In genomic region chr13:100797921-100798320, GRCh38 we compare ENCODE assay signal across 26 cellular contexts.
"Had no signal": no experiment of that assay in that cellular context is flagged by ENCODE, and none has a peak within 500 bp of the region (broad histone marks: within the 10 kb centered on the region; RNA-seq: fewer than 3 reads in every experiment).

No MANE protein-coding gene starts in this region.

- H3K36me3 Mint-ChIP-seq: activated naive CD4-positive, alpha-beta T cell treated with anti-CD3 and anti-CD28 coated beads, Interleukin-2, amount 50 U/mL, for 24 hours; brain had no signal

- DNase-seq: activated CD4-positive, alpha-beta T cell treated with anti-CD3 and anti-CD28 coated beads for 36 hours; activated CD8-positive, alpha-beta memory T cell treated with anti-CD3 and anti-CD28 coated beads, Interleukin-2, amount 50 U/mL, for 4 hours; activated CD8-positive, alpha-beta T cell treated with anti-CD3 and anti-CD28 coated beads for 36 hours; activated T-cell treated with anti-CD3 and anti-CD28 coated beads, Interleukin-2, amount 50 U/mL, for 72 hours; amniotic stem cell; MG63; MV-4-11; NCI-H1092 treated with DMSO at 0.1 percent for 48 hours; NCI-H1417 treated with DMSO at 0.1 percent for 48 hours; NCI-H1694; NCI-H2029; NCI-H2107; NCI-H2171 treated with DMSO at 0.1 percent for 48 hours; NCI-H345; NCI-H510A; NCI-H526 treated with DMSO at 0.1 percent for 48 hours; PC-3; SHP77; T-helper 1 cell; WERI-Rb-1 had no signal

- H3K27ac ChIP-seq: KMS-11, SJSA1, WERI-Rb-1 had no signal

- H3K4me1 ChIP-seq: SJSA1 had no signal

- H3K9me3 ChIP-seq: MG63, SJSA1 had no signal

- H3K9ac ChIP-seq: KMS-11 had no signal

- H3K27ac Mint-ChIP-seq: activated CD4-positive, alpha-beta T cell treated with anti-CD3 and anti-CD28 coated beads for 36 hours; activated CD8-positive, alpha-beta T cell treated with anti-CD3 and anti-CD28 coated beads for 36 hours; activated T-cell treated with anti-CD3 and anti-CD28 coated beads, Interleukin-2, amount 50 U/mL, for 72 hours; activated T-helper 2 cell treated with anti-CD3 and anti-CD28 coated beads, Interferon-gamma antibody, Interleukin-2, Interleukin-4, amounts not matched to agents 10 μg/mL and 5 μg/mL and 100 μg/mL, durations not matched to agents 14 hours and 24 hours and 36 hours had no signal

- H3K4me1 Mint-ChIP-seq: activated CD4-positive, alpha-beta T cell treated with anti-CD3 and anti-CD28 coated beads for 36 hours; activated naive CD4-positive, alpha-beta T cell treated with anti-CD3 and anti-CD28 coated beads, Interleukin-2, amount 50 U/mL, for 24 hours; central memory CD8-positive, alpha-beta T cell had no signal

- H3K36me3 ChIP-seq: MG63, SJSA1, WERI-Rb-1 had no signal

- H3K4me3 Mint-ChIP-seq: activated CD4-positive, alpha-beta T cell treated with anti-CD3 and anti-CD28 coated beads for 36 hours; activated CD8-positive, alpha-beta T cell treated with anti-CD3 and anti-CD28 coated beads for 36 hours; activated naive CD4-positive, alpha-beta T cell treated with anti-CD3 and anti-CD28 coated beads, Interleukin-2, amount 50 U/mL, for 24 hours; activated T-cell treated with anti-CD3 and anti-CD28 coated beads, Interleukin-2, amount 50 U/mL, for 72 hours; brain; central memory CD8-positive, alpha-beta T cell had no signal

- ATAC-seq: activated CD4-positive, alpha-beta T cell treated with anti-CD3 and anti-CD28 coated beads for 36 hours; activated CD8-positive, alpha-beta T cell treated with anti-CD3 and anti-CD28 coated beads for 36 hours; activated T-cell treated with anti-CD3 and anti-CD28 coated beads, Interleukin-2, amount 50 U/mL, for 72 hours; PC-3 had no signal

- H3K4me3 ChIP-seq: MG63, SJSA1 had no signal

- H3K27me3 ChIP-seq: MG63, SJSA1 had no signal

- H3K9me3 Mint-ChIP-seq: activated naive CD4-positive, alpha-beta T cell treated with anti-CD3 and anti-CD28 coated beads, Interleukin-2, amount 50 U/mL, for 24 hours had no signal
